In the genomic region with DNA sequence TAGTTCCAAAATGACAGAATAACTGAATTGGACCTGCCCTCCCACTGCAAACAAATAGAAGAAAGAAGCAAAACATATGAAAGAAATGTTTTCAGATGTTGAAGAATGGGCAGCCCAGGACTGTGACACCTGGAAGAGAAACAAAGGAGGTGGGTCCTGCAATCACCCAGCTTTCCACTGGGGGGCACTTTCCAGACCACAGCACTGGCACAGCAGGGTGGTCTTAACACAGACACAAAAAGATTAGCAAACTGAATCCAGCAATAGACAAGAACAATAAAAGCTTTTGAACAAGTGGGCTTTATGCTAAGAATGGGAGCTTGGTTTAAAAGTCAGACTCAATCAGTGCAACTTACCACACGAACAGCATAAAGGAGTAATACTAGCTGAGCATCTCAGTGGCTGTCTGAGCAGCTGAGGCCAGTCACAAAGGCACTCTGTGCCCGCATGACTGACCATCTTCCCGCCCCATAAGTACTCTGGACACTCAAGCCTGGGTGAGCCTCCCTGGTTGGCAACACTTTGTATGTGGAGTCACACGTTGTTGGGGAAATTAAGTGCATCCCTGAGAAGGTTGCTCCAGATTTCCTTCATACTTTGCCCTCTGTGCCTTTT, we compare ENCODE assay signal across 8 cellular contexts. TPM values are rescaled to one million over a fixed set of nuclear protein-coding genes. Genes with fewer than 3 reads are reported as not detected.
A peak's percentile ranks its signal among the peaks of the same experiment; 100 is the strongest.
DNase-seq lines count a peak whose midpoint lies in the region; ATAC-seq and TF ChIP-seq lines count a peak whose summit lies in the region.

No MANE protein-coding gene starts in this region.

- H3K4me1 ChIP-seq in colonic mucosa, result no peaks in the 10 kb centered on the region

- DNase-seq in activated naive CD4-positive, alpha-beta T cell treated with anti-CD3 and anti-CD28 coated beads for 36 hours, result peak; percentile 13
- DNase-seq in activated naive CD4-positive, alpha-beta T cell treated with Interleukin-2 at 50 U/mL for 16 hours, result no peak
- DNase-seq in NCI-H1694 (lab: John Stamatoyannopoulos, UW), result peak; percentile 27
- DNase-seq in colonic mucosa, result no peak
- peak; percentile 34 for DNase-seq in stimulated activated CD8-positive, alpha-beta memory T cell treated with anti-CD3 and anti-CD28 coated beads, Interleukin-4, amount 100 ng/mL, for 48 hours
- no peak for DNase-seq in T-helper 2 cell
- DNase-seq in CD1c-positive myeloid dendritic cell (ENCODE audit: extremely low spot score), result no peak

- no peak for ATAC-seq in GM18858 (IDR thresholded peaks at IDR 0.05; ENCODE audit: unreplicated experiment)

- no peaks in the 10 kb centered on the region for H3K4me1 Mint-ChIP-seq in activated naive CD4-positive, alpha-beta T cell treated with anti-CD3 and anti-CD28 coated beads for 36 hours (ENCODE audit: low read depth)

- CTCF ChIA-PET in activated naive CD4-positive, alpha-beta T cell treated with anti-CD3 and anti-CD28 coated beads for 36 hours (lab: Charles Lee), result interaction anchor here (1.1 kb wide), 1 partner anchor 65 kb away, joined by 4 read pairs; a partner anchor contains a TSS

- H3K27ac Mint-ChIP-seq in activated naive CD4-positive, alpha-beta T cell treated with anti-CD3 and anti-CD28 coated beads for 36 hours, result no peak overlapping the region

- peak; percentile 26 for TF ChIP-seq CTCF in colonic mucosa (IDR thresholded peaks at IDR 0.05)

- H3K4me3 ChIP-seq in colonic mucosa, result no peak overlapping the region

- H3K27me3 ChIP-seq in colonic mucosa, result no peaks in the 10 kb centered on the region

- H3K9me3 Mint-ChIP-seq in activated naive CD4-positive, alpha-beta T cell treated with anti-CD3 and anti-CD28 coated beads for 36 hours, result no peaks in the 10 kb centered on the region

- H3K9ac ChIP-seq in colonic mucosa (ENCODE audit: low read depth in 2 of 2, low read length in 2 of 2), result no peak overlapping the region

- no peaks in the 10 kb centered on the region for H3K9me3 ChIP-seq in colonic mucosa

- no peak overlapping the region for H3K4me3 Mint-ChIP-seq in activated naive CD4-positive, alpha-beta T cell treated with anti-CD3 and anti-CD28 coated beads for 36 hours

- H3K27ac ChIP-seq in colonic mucosa, result no peak overlapping the region

- H3K36me3 ChIP-seq in colonic mucosa, result no peaks in the 10 kb centered on the region

- H3K36me3 Mint-ChIP-seq in activated naive CD4-positive, alpha-beta T cell treated with anti-CD3 and anti-CD28 coated beads for 36 hours (ENCODE audit: low read depth), result no peaks in the 10 kb centered on the region

- intact Hi-C loops in activated naive CD4-positive, alpha-beta T cell treated with anti-CD3 and anti-CD28 coated beads for 36 hours (cut with micrococcal nuclease), result loop anchor here (1.0 kb wide), 1 partner anchor 64 kb away; a partner anchor contains a TSS
- intact Hi-C loops in colonic mucosa (cut with DNase I), result no loop called here

- peaks cover 20% of the 10 kb centered on the region for H3K27me3 Mint-ChIP-seq in activated naive CD4-positive, alpha-beta T cell treated with anti-CD3 and anti-CD28 coated beads for 36 hours (ENCODE audit: low read depth)

RNA-seq across cellular contexts. Expression of a gene that starts 27.7 kb away (rescaled TPM):
- 10 to 100 TPM; 15.2 to 15.6 TPM for total RNA-seq in activated naive CD4-positive, alpha-beta T cell treated with anti-CD3 and anti-CD28 coated beads for 36 hours
- total RNA-seq in colonic mucosa, result 10 to 100 TPM; 26.6 to 34.0 TPM

RNA-seq across cellular contexts. Expression of a gene that starts 27.8 kb away (rescaled TPM):
- 1 to 10 TPM; 7.0 to 7.6 TPM for total RNA-seq in activated naive CD4-positive, alpha-beta T cell treated with anti-CD3 and anti-CD28 coated beads for 36 hours
- 10 to 100 TPM in 1 of 2 donors, 1 to 10 TPM in 1; 8.7 to 10.2 TPM for total RNA-seq in colonic mucosa

RNA-seq across cellular contexts. Expression of a gene that starts 46.8 kb away (rescaled TPM):
- total RNA-seq in activated naive CD4-positive, alpha-beta T cell treated with anti-CD3 and anti-CD28 coated beads for 36 hours, result under 1 TPM; 0.64 to 0.67 TPM
- 1 to 10 TPM in 1 of 2 donors, under 1 TPM in 1; 0.61 to 1.4 TPM for total RNA-seq in colonic mucosa

Comparison
In these comparisons a context has a peak if more than half of its experiments do, and no peak if none do; other contexts are left out.
1. DNase-seq: peak in activated naive CD4-positive, alpha-beta T cell treated with anti-CD3 and anti-CD28 coated beads for 36 hours (single experiment), NCI-H1694 (single experiment) and stimulated activated CD8-positive, alpha-beta memory T cell treated with anti-CD3 and anti-CD28 coated beads, Interleukin-4, amount 100 ng/mL, for 48 hours (single experiment); none in activated naive CD4-positive, alpha-beta T cell treated with Interleukin-2 at 50 U/mL for 16 hours (single experiment), colonic mucosa (single experiment), T-helper 2 cell (0 of 5) and CD1c-positive myeloid dendritic cell (single experiment).